ENCODE assay signal across 13 cellular contexts in genomic region chr16:14043793-14044192, GRCh38.
"Had no signal": no experiment of that assay in that cellular context is flagged by ENCODE, and none has a peak within 500 bp of the region (broad histone marks: within the 10 kb centered on the region; RNA-seq: fewer than 3 reads in every experiment).

No MANE protein-coding gene starts in this region.

- H3K27me3 ChIP-seq: esophagus squamous epithelium had no signal

- H3K9me3 ChIP-seq: prostate gland had no signal

- H3K4me1 ChIP-seq: prostate gland had no signal

- ATAC-seq: activated naive CD8-positive, alpha-beta T cell treated with anti-CD3 and anti-CD28 coated beads, Interleukin-2, amount 50 U/mL, for 24 hours; natural killer cell treated with Interleukin-12 subunit alpha and Interleukin-12 subunit beta and Interleukin-15 and Interleukin-18, amount 100 ng/mL, for 72 hours; sciatic nerve had no signal

- H3K36me3 ChIP-seq: esophagus squamous epithelium, prostate gland had no signal

- H3K4me3 ChIP-seq: esophagus squamous epithelium, prostate gland had no signal

- DNase-seq: activated B cell treated with CpG ODN at 0.5 μM for 24 hours; activated CD4-positive, alpha-beta T cell treated with anti-CD3 and anti-CD28 coated beads, Interleukin-2, amount 10 ng/mL, durations not matched to agents 24 days and 14 days; activated naive CD4-positive, alpha-beta T cell; activated naive CD8-positive, alpha-beta T cell treated with anti-CD3 and anti-CD28 coated beads, Interleukin-2, amount 50 U/mL, for 24 hours; esophagus squamous epithelium; foreskin fibroblast; head of caudate nucleus; stimulated activated CD4-positive, alpha-beta T cell treated with anti-CD3 and anti-CD28 coated beads, Interleukin-12 subunit alpha, Interleukin-12 subunit beta, amount 100 ng/mL, for 4 hours; stimulated activated naive CD4-positive, alpha-beta T cell treated with Interleukin-2 at 50 U/mL for 16 hours; T1000 had no signal
